9 cellular contexts compared by ENCODE assay signal in genomic region chr11:39589391-39589790, GRCh38.
"Had no signal": no experiment of that assay in that cellular context is flagged by ENCODE, and none has a peak within 500 bp of the region (broad histone marks: within the 10 kb centered on the region; RNA-seq: fewer than 3 reads in every experiment).

No MANE protein-coding gene starts in this region.

- H3K4me2 ChIP-seq: GM23338 had no signal

- H3K9me3 ChIP-seq: HAP-1 had no signal

- DNase-seq: GM23248, GOT3, H7, H9, HCEC 1CT, HFFc6 had no signal

- ATAC-seq: GM23338, HCT116 had no signal

- H3K4me3 ChIP-seq: GM23248, GM23338, HAP-1 had no signal

- H2AFZ ChIP-seq: GM23248, GM23338 had no signal

- H3K36me3 ChIP-seq: HAP-1 had no signal

- H3K4me1 ChIP-seq: HAP-1 had no signal

- H3K27ac ChIP-seq: GM23248 had no signal
